Comparison of ENCODE assay signal across 8 cellular contexts in genomic region chr1:38992450-38993111, GRCh38. TPM values are rescaled to one million over a fixed set of nuclear protein-coding genes. Genes with fewer than 3 reads are reported as not detected.
DNase-seq lines count a peak whose midpoint lies in the region; ATAC-seq and TF ChIP-seq lines count a peak whose summit lies in the region.

No MANE protein-coding gene starts in this region.

- no peak for TF ChIP-seq EP300 in upper lobe of left lung (IDR thresholded peaks at IDR 0.05)

- H3K9me3 ChIP-seq in right lobe of liver, result no peaks in the 10 kb centered on the region
- no peaks in the 10 kb centered on the region for H3K9me3 ChIP-seq in upper lobe of left lung

- H3K27ac ChIP-seq in right lobe of liver (peak overlapping the region in 2 of 3 donors; percentile 90 to 92), upper lobe of left lung (peak overlapping the region in 3 of 4 donors; percentile 93 to 98 (median 95))

- POLR2A ChIA-PET in HEK293T (lab: Yijun Ruan, JAX), result no interaction called here

- 19% methylated on average over 9 of the region's 9 CpGs for WGBS in right lobe of liver (ENCODE audit: insufficient coverage, low coverage, low lambda C conversion rate, missing lambda C conversion rate)
- 29 to 32% methylated on average over 9 of the region's 9 CpGs for WGBS in upper lobe of left lung, 2 donors

- H3K36me3 Mint-ChIP-seq in activated naive CD4-positive, alpha-beta T cell treated with anti-CD3 and anti-CD28 coated beads for 36 hours (ENCODE audit: low read depth), result peaks cover 40% of the 10 kb centered on the region
- H3K36me3 Mint-ChIP-seq in activated naive CD8-positive, alpha-beta T cell, result peaks cover 8% of the 10 kb centered on the region

- H3K36me3 ChIP-seq in right lobe of liver, result peaks cover 0 to 3% (median 0%) of the 10 kb centered on the region in 4 donors
- peaks cover 0 to 16% (median 2%) of the 10 kb centered on the region in 4 donors for H3K36me3 ChIP-seq in upper lobe of left lung

- peaks cover 67% of the 10 kb centered on the region for H3K4me1 Mint-ChIP-seq in activated naive CD4-positive, alpha-beta T cell treated with anti-CD3 and anti-CD28 coated beads for 36 hours (ENCODE audit: low read depth)
- peaks cover 59% of the 10 kb centered on the region for H3K4me1 Mint-ChIP-seq in activated naive CD8-positive, alpha-beta T cell (ENCODE audit: low read depth)

- peak overlapping the region; percentile 90 to 97 (median 95) for H3K4me3 ChIP-seq in right lobe of liver
- H3K4me3 ChIP-seq in upper lobe of left lung, result peak overlapping the region; percentile 82 to 99 (median 95)

- intact Hi-C loops in activated naive CD4-positive, alpha-beta T cell treated with anti-CD3 and anti-CD28 coated beads for 36 hours (cut with micrococcal nuclease), result loop anchor here (5.0 kb wide), 1 partner anchor 1060 kb away; no protein-coding TSS in a partner anchor
- intact Hi-C loops in right lobe of liver (cut with DNase I), result no loop called here

- DNase-seq in activated naive CD4-positive, alpha-beta T cell treated with anti-CD3 and anti-CD28 coated beads for 36 hours, result no peak
- no peak for DNase-seq in activated naive CD4-positive, alpha-beta T cell treated with anti-CD3 and anti-CD28 coated beads, Interleukin-2, amount 50 U/mL, for 16 hours
- DNase-seq in right lobe of liver, result no peak
- no peak for DNase-seq in upper lobe of left lung
- DNase-seq in glomerular visceral epithelial cell (ENCODE audit: extremely low spot score), result no peak
- no peak for DNase-seq in NCI-H1436 treated with DMSO at 0.1 percent for 48 hours (lab: John Stamatoyannopoulos, UW)
- no peak for DNase-seq in HEK293T (ENCODE audit: extremely low spot score)

- no peak for TF ChIP-seq CTCF in right lobe of liver (IDR thresholded peaks at IDR 0.05)
- TF ChIP-seq CTCF in upper lobe of left lung (IDR thresholded peaks at IDR 0.05), result no peak

- H3K27me3 ChIP-seq in right lobe of liver (no peaks in the 10 kb centered on the region), upper lobe of left lung (no peaks in the 10 kb centered on the region)

- H3K4me3 Mint-ChIP-seq in activated naive CD4-positive, alpha-beta T cell treated with anti-CD3 and anti-CD28 coated beads for 36 hours, result peak overlapping the region; percentile 80
- peak overlapping the region; percentile 96 for H3K4me3 Mint-ChIP-seq in activated naive CD8-positive, alpha-beta T cell

- H3K4me1 ChIP-seq in right lobe of liver, result peaks cover 0 to 32% (median 0%) of the 10 kb centered on the region in 4 donors
- H3K4me1 ChIP-seq in upper lobe of left lung, result peaks cover 24 to 40% (median 31%) of the 10 kb centered on the region in 4 donors

- H3K9me3 Mint-ChIP-seq in activated naive CD4-positive, alpha-beta T cell treated with anti-CD3 and anti-CD28 coated beads for 36 hours, result no peaks in the 10 kb centered on the region
- H3K9me3 Mint-ChIP-seq in activated naive CD8-positive, alpha-beta T cell (ENCODE audit: low read depth), result no peaks in the 10 kb centered on the region

- no peaks in the 10 kb centered on the region for H3K27me3 Mint-ChIP-seq in activated naive CD4-positive, alpha-beta T cell treated with anti-CD3 and anti-CD28 coated beads for 36 hours (ENCODE audit: low read depth)
- H3K27me3 Mint-ChIP-seq in activated naive CD8-positive, alpha-beta T cell, result no peaks in the 10 kb centered on the region

- no peak for TF ChIP-seq POLR2A in right lobe of liver (IDR thresholded peaks at IDR 0.05)
- TF ChIP-seq POLR2A in upper lobe of left lung (IDR thresholded peaks at IDR 0.05), result no peak

- ATAC-seq in right lobe of liver (no peak), upper lobe of left lung (ENCODE audit: low FRiP score in 2 of 2) (no peak)

- H3K27ac Mint-ChIP-seq in activated naive CD4-positive, alpha-beta T cell treated with anti-CD3 and anti-CD28 coated beads for 36 hours, result peak overlapping the region; percentile 84
- peak overlapping the region; percentile 90 for H3K27ac Mint-ChIP-seq in activated naive CD8-positive, alpha-beta T cell

- CTCF ChIA-PET in activated naive CD4-positive, alpha-beta T cell treated with anti-CD3 and anti-CD28 coated beads for 36 hours (lab: Charles Lee), result interaction anchor here (0.6 to 1.3 kb wide), 4 partner anchors 13 to 103 kb away, joined by 3 to 4 read pairs (median 3); no protein-coding TSS in a partner anchor
- CTCF ChIA-PET in HEK293T (lab: Yijun Ruan, JAX), result no interaction called here

TF ChIP-seq in HEK293T, 16 proteins besides CTCF, POLR2A, EP300 and RAD21:
- TF ChIP-seq FOXK2 (IDR thresholded peaks at IDR 0.05), result no peak

RNA-seq across cellular contexts. Expression of gene AKIRIN1, which starts 1.5 kb away (rescaled TPM):
- 10 to 100 TPM; 58.1 to 58.5 TPM for total RNA-seq in activated naive CD4-positive, alpha-beta T cell treated with anti-CD3 and anti-CD28 coated beads for 36 hours
- total RNA-seq in right lobe of liver (10 to 100 TPM; 18.9 to 37.3 (median 28.5) TPM), upper lobe of left lung (10 to 100 TPM; 10.5 to 50.6 (median 37.8) TPM)

RNA-seq across cellular contexts. Expression of gene NDUFS5, which starts 33.6 kb away (rescaled TPM):
- total RNA-seq in activated naive CD4-positive, alpha-beta T cell treated with anti-CD3 and anti-CD28 coated beads for 36 hours, result 100 to 1,000 TPM; 226 TPM
- total RNA-seq in right lobe of liver (100 to 1,000 TPM in 2 of 6 experiments, 10 to 100 TPM in 4; 86.2 to 352 (median 90.0) TPM), upper lobe of left lung (100 to 1,000 TPM; 108 to 250 (median 166) TPM)

RNA-seq across cellular contexts. Expression of gene RHBDL2, which starts 51.0 kb away (rescaled TPM):
- total RNA-seq in activated naive CD4-positive, alpha-beta T cell treated with anti-CD3 and anti-CD28 coated beads for 36 hours, result not detected
- total RNA-seq in right lobe of liver (under 1 TPM in 1 of 6 experiments, not detected in 5; 0.12 TPM), upper lobe of left lung (1 to 10 TPM in 5 of 6 donors, under 1 TPM in 1; 0.43 to 7.8 (median 2.2) TPM)
